In genomic region chr19:27793644-27794443, GRCh38 we compare ENCODE assay signal across 8 cellular contexts.
DNase-seq lines count a peak whose midpoint lies in the region; ATAC-seq, FAIRE-seq and TF ChIP-seq lines count a peak whose summit lies in the region.

No MANE protein-coding gene starts in this region.

- H3K4me1 Mint-ChIP-seq in activated CD4-positive, alpha-beta T cell treated with anti-CD3 and anti-CD28 coated beads, Interleukin-2, amount 10 ng/mL, durations not matched to agents 24 days and 14 days, result peaks cover 20% of the 10 kb centered on the region

- H3K27me3 ChIP-seq in BE2C, result no peaks in the 10 kb centered on the region

- H3K9me3 ChIP-seq in BE2C, result no peaks in the 10 kb centered on the region

- ATAC-seq in HG03442 (IDR thresholded peaks at IDR 0.05; ENCODE audit: unreplicated experiment), result peak; percentile 90

- no peaks in the 10 kb centered on the region for H3K4me1 ChIP-seq in BE2C

- H3K27me3 Mint-ChIP-seq in activated CD4-positive, alpha-beta T cell treated with anti-CD3 and anti-CD28 coated beads, Interleukin-2, amount 10 ng/mL, durations not matched to agents 24 days and 14 days, result no peaks in the 10 kb centered on the region

- intact Hi-C loops in activated CD4-positive, alpha-beta T cell treated with anti-CD3 and anti-CD28 coated beads, Interleukin-2, amount 10 ng/mL, durations not matched to agents 24 days and 14 days (cut with micrococcal nuclease), result loop anchor here (2.0 to 5.0 kb wide), 2 partner anchors 908 to 1419 kb away; partner anchors contain the start of gene UQCRFS1

- peak overlapping the region; percentile 95 for H3K4me3 ChIP-seq in BE2C (ENCODE audit: low read depth, low read length)

- peak overlapping the region; percentile 94 for H3K27ac Mint-ChIP-seq in activated CD4-positive, alpha-beta T cell treated with anti-CD3 and anti-CD28 coated beads, Interleukin-2, amount 10 ng/mL, durations not matched to agents 24 days and 14 days

- H3K4me3 Mint-ChIP-seq in activated CD4-positive, alpha-beta T cell treated with anti-CD3 and anti-CD28 coated beads, Interleukin-2, amount 10 ng/mL, durations not matched to agents 24 days and 14 days, result peak overlapping the region; percentile 92

- TF ChIP-seq CTCF in BE2C (IDR thresholded peaks at IDR 0.05; ENCODE audit: low read depth, low read length), result no peak; the same call in 1 of the 2 replicates

- peaks cover 1% of the 10 kb centered on the region; the same call in 1 of the 2 replicates for H3K36me3 ChIP-seq in BE2C

- H3K36me3 Mint-ChIP-seq in activated CD4-positive, alpha-beta T cell treated with anti-CD3 and anti-CD28 coated beads, Interleukin-2, amount 10 ng/mL, durations not matched to agents 24 days and 14 days (ENCODE audit: low read depth), result peaks cover 28% of the 10 kb centered on the region

- H3K9me3 Mint-ChIP-seq in activated CD4-positive, alpha-beta T cell treated with anti-CD3 and anti-CD28 coated beads, Interleukin-2, amount 10 ng/mL, durations not matched to agents 24 days and 14 days, result no peaks in the 10 kb centered on the region

- FAIRE-seq in GM19239 (lab: Jason Lieb, UNC), result peak; percentile 95

- peak; percentile 95 for DNase-seq in BE2C
- DNase-seq in GM19239 (ENCODE audit: insufficient read length, low spot score), result peak; percentile 69
- DNase-seq in NCI-H524 (lab: John Stamatoyannopoulos, UW), result peak; percentile 91 to 96
- peak; percentile 97 for DNase-seq in activated CD4-positive, alpha-beta T cell treated with anti-CD3 and anti-CD28 coated beads, Interleukin-2, amount 10 ng/mL, durations not matched to agents 24 days and 14 days
- peak; percentile 45 for DNase-seq in cortex of kidney (lab: John Stamatoyannopoulos, UW)
- DNase-seq in left kidney (ENCODE audit: low read depth, low spot score), result peak; percentile 98
- DNase-seq in stimulated activated CD4-positive, alpha-beta T cell treated with anti-CD3 and anti-CD28 coated beads, Interleukin-1b, Interleukin-23, amount 100 ng/mL, for 48 hours, result peak; percentile 94

Comparison
In these comparisons a context has a peak if more than half of its experiments do, and no peak if none do; other contexts are left out.
1. Peak in every context shown above with its lines: DNase-seq, ATAC-seq and H3K4me3 ChIP-seq.
2. DNase-seq: peak in every context shown above with its lines; median percentile 98 in left kidney; 97 in activated CD4-positive, alpha-beta T cell treated with anti-CD3 and anti-CD28 coated beads, Interleukin-2, amount 10 ng/mL, durations not matched to agents 24 days and 14 days; 95 in BE2C; 94 in stimulated activated CD4-positive, alpha-beta T cell treated with anti-CD3 and anti-CD28 coated beads, Interleukin-1b, Interleukin-23, amount 100 ng/mL, for 48 hours; 94 in NCI-H524; 69 in GM19239; 45 in cortex of kidney.